Comparison of ENCODE assay signal across 1 cellular context in genomic region chr7:101617451-101618206, GRCh38.
TF ChIP-seq lines count a peak whose summit lies in the region.

No MANE protein-coding gene starts in this region.

TF ChIP-seq in HepG2, 621 proteins besides CTCF, POLR2A, EP300 and RAD21:
- TF ChIP-seq NFE2L1 (CRISPR knock-in tag; IDR thresholded peaks at IDR 0.05; ENCODE audit: borderline replicate concordance) (no peak), ZFP36 (IDR thresholded peaks at IDR 0.05; ENCODE audit: borderline replicate concordance, low read depth, low read length, partially characterized antibody) (peak; percentile 8), ZSCAN22 (CRISPR knock-in tag; IDR thresholded peaks at IDR 0.05) (peak; percentile 98), ZFP37 (CRISPR knock-in tag; IDR thresholded peaks at IDR 0.05; ENCODE audit: borderline replicate concordance) (no peak), MTF2 (CRISPR knock-in tag; IDR thresholded peaks at IDR 0.05; ENCODE audit: borderline replicate concordance) (no peak), SETDB1 (CRISPR knock-in tag; IDR thresholded peaks at IDR 0.05; ENCODE audit: borderline replicate concordance) (no peak), ZNF180 (CRISPR knock-in tag; IDR thresholded peaks at IDR 0.05; ENCODE audit: borderline replicate concordance, low read depth) (no peak)
- TF ChIP-seq, protein P1, sequence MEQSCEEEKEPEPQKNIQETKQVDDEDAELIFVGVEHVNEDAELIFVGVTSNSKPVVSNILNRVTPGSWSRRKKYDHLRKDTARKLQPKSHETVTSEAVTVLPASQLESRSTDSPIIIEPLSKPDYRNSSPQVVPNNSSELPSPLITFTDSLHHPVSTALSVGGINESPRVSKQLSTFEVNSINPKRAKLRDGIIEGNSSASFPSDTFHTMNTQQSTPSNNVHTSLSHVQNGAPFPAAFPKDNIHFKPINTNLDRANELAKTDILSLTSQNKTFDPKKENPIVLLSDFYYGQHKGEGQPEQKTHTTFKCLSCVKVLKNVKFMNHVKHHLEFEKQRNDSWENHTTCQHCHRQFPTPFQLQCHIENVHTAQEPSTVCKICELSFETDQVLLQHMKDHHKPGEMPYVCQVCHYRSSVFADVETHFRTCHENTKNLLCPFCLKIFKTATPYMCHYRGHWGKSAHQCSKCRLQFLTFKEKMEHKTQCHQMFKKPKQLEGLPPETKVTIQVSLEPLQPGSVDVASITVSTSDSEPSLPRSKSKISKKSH (CRISPR knock-in tag; IDR thresholded peaks at IDR 0.05; ENCODE audit: borderline replicate concordance) = no peak
TF ChIP-seq in HepG2: peak in this region for 2.
